Comparison of ENCODE assay signal across 21 cellular contexts in the genomic region with DNA sequence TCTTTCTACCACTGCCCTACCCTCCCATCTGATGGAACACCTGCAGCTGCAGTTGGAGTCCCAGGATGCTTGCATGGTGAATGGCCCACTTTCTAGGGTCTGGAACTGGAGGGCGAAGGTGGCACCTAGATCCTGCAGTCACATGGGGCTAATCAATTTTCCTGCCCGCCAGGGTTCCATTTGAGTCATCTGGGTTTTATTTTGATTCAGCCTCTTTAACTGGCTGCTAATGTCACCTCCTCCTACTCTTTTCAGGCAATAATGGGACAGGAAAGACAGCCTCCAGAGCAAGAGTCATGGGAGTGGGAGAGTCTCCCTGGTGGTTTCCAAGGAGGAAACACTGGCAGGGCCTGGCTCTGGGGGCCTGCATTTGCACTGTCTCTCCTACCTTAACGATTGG. TPM values are rescaled to one million over a fixed set of nuclear protein-coding genes. Genes with fewer than 3 reads are reported as not detected.
DNase-seq lines count a peak whose midpoint lies in the region; ATAC-seq and TF ChIP-seq lines count a peak whose summit lies in the region.
"Had no signal": no experiment of that assay in that cellular context is flagged by ENCODE, and none has a peak within 500 bp of the region (broad histone marks: within the 10 kb centered on the region; RNA-seq: fewer than 3 reads in every experiment).

No MANE protein-coding gene starts in this region.

- no CpG with 5 or more reads among the region's 3 CpGs for WGBS in mesendoderm (ENCODE audit: extremely low coverage, insufficient coverage, low lambda C conversion rate)

- H3K4me3 ChIP-seq in Caco-2 (ENCODE audit: low read depth, low read length) (no peak overlapping the region), HEK293 (ENCODE audit: low read depth, low read length) (no peak overlapping the region), mesendoderm (ENCODE audit: low read length) (no peak overlapping the region)
- H3K4me3 ChIP-seq: GM23248 had no signal

- H3K4me1 Mint-ChIP-seq in Caco-2 (ENCODE audit: low read depth, unreplicated experiment) (peaks cover 16% of the 10 kb centered on the region), neural crest cell (peaks cover 28% of the 10 kb centered on the region)

- no peak overlapping the region for H3K23ac ChIP-seq in mesendoderm (ENCODE audit: low read length)

- peaks cover 58% of the 10 kb centered on the region for H3K36me3 Mint-ChIP-seq in Caco-2 (ENCODE audit: insufficient read depth, unreplicated experiment)
- peaks cover 10% of the 10 kb centered on the region for H3K36me3 Mint-ChIP-seq in neural crest cell (ENCODE audit: low read depth)

- no peak overlapping the region for H4K8ac ChIP-seq in mesendoderm (ENCODE audit: low read depth, low read length)

- ATAC-seq in GM19455 (IDR thresholded peaks at IDR 0.05; ENCODE audit: unreplicated experiment), result no peak

- H3K9me3 ChIP-seq in Caco-2 (no peaks in the 10 kb centered on the region), HEK293 (ENCODE audit: control insufficient read depth, insufficient read depth, low read depth, low read length) (no peaks in the 10 kb centered on the region)

- H3K9me3 Mint-ChIP-seq in Caco-2 (ENCODE audit: unreplicated experiment) (no peaks in the 10 kb centered on the region), neural crest cell (no peaks in the 10 kb centered on the region)
- H3K9me3 Mint-ChIP-seq: HFFc6 had no signal

- H3K27me3 ChIP-seq in Caco-2 (replicated peaks; ENCODE audit: control insufficient read depth, insufficient read depth, low read length) (no peaks in the 10 kb centered on the region), mesendoderm (ENCODE audit: insufficient read depth, low read length, poor library complexity) (no peaks in the 10 kb centered on the region)

- no peaks in the 10 kb centered on the region for H3K27me3 Mint-ChIP-seq in Caco-2 (ENCODE audit: insufficient read depth, unreplicated experiment)
- peaks cover 2% of the 10 kb centered on the region for H3K27me3 Mint-ChIP-seq in neural crest cell (ENCODE audit: low read depth)

- H3K27ac Mint-ChIP-seq in Caco-2 (ENCODE audit: unreplicated experiment) (peak overlapping the region; percentile 2), neural crest cell (ENCODE audit: unreplicated experiment) (no peak overlapping the region)
- H3K27ac Mint-ChIP-seq: CD14-positive monocyte, HFFc6 had no signal

- no peak overlapping the region for H3K4me2 ChIP-seq in mesendoderm (ENCODE audit: low read length)

- no peak overlapping the region for H3K18ac ChIP-seq in mesendoderm (ENCODE audit: low read length)

- H3K79me1 ChIP-seq in mesendoderm (ENCODE audit: low read length), result no peaks in the 10 kb centered on the region

- no peak overlapping the region for H3K4ac ChIP-seq in mesendoderm (ENCODE audit: low read depth, low read length)

- H2BK5ac ChIP-seq in mesendoderm (ENCODE audit: low read length), result no peak overlapping the region

- H3K56ac ChIP-seq in mesendoderm (ENCODE audit: low read length), result no peak overlapping the region

- H2BK15ac ChIP-seq in mesendoderm (replicated peaks; ENCODE audit: low read depth), result no peak overlapping the region

- DNase-seq in activated effector memory CD4-positive, alpha-beta T cell treated with anti-CD3 and anti-CD28 coated beads, Interleukin-2, amount 50 U/mL, for 16 hours, result peak; percentile 53
- no peak for DNase-seq in activated effector memory CD4-positive, alpha-beta T cell treated with Interleukin-2 at 50 U/mL for 16 hours
- DNase-seq in Caco-2, result no peak
- no peak for DNase-seq in neural crest cell (ENCODE audit: low read depth, low spot score)
- DNase-seq in mesendoderm, result no peak
- DNase-seq: ACHN, COR-L47, GF-D8, GM23248, HFFc6, KG1, NCI-H1105 treated with DMSO at 0.1 percent for 48 hours, NCI-H1694, NCI-H2081 treated with DMSO at 0.1 percent for 48 hours, NCI-H774, Right ventricle myocardium superior had no signal

- no TSS peak for BruUV-seq in Caco-2 (replicated peaks; lab: Mats Ljungman, UMichigan)

- no peak overlapping the region for H4K5ac ChIP-seq in mesendoderm (ENCODE audit: low read length)

- H3K27ac ChIP-seq in HEK293 (ENCODE audit: extremely low read depth, low read depth, low read length) (no peak overlapping the region), mesendoderm (ENCODE audit: low read depth, low read length) (no peak overlapping the region)
- H3K27ac ChIP-seq: GM23248 had no signal

- no peak overlapping the region for H2AK5ac ChIP-seq in mesendoderm (ENCODE audit: low read length)

- CTCF ChIA-PET in Caco-2 (lab: Charles Lee), result interaction anchor here (1.5 kb wide), 1 partner anchor 10 kb away, joined by 5 read pairs; no protein-coding TSS in a partner anchor
- CTCF ChIA-PET in HEK293 (lab: Yijun Ruan, JAX), result interaction anchor here (1.6 kb wide), 1 partner anchor 23 kb away, joined by 3 read pairs; no protein-coding TSS in a partner anchor

- no peak overlapping the region for H2BK120ac ChIP-seq in mesendoderm (ENCODE audit: low read depth, low read length)

- no peaks in the 10 kb centered on the region for H3K79me2 ChIP-seq in mesendoderm (ENCODE audit: control insufficient read depth, insufficient read depth, low read length)

- no peak for TF ChIP-seq CTCF in Caco-2 (IDR thresholded peaks at IDR 0.05; ENCODE audit: insufficient read depth in 1 of 2, low read depth in 1 of 2, low read length in 1 of 2, severe bottlenecking in 1 of 2, unreplicated experiment in 1 of 2)
- no peak for TF ChIP-seq CTCF in HEK293 (tag by site-specific recombination; IDR thresholded peaks at IDR 0.05)
- no peak for TF ChIP-seq CTCF in neural crest cell (conservative IDR thresholded peaks at IDR 0.05)

- no peak overlapping the region for H3K4me3 Mint-ChIP-seq in Caco-2 (ENCODE audit: unreplicated experiment)
- peak overlapping the region; percentile 58 for H3K4me3 Mint-ChIP-seq in neural crest cell
- H3K4me3 Mint-ChIP-seq: CD14-positive monocyte, HFFc6 had no signal

- POLR2A ChIA-PET in Caco-2 (lab: Charles Lee), result no interaction called here
- POLR2A ChIA-PET in HEK293 (lab: Yijun Ruan, JAX), result interaction anchor here (3.5 kb wide), 1 partner anchor 40 kb away, joined by 18 read pairs; the partner anchor contains the start of gene KPNB1

- no peak overlapping the region for H3K9ac ChIP-seq in mesendoderm (ENCODE audit: low read length)
- H3K9ac ChIP-seq: GM23248 had no signal

- H3K36me3 ChIP-seq in Caco-2 (ENCODE audit: control insufficient read depth, insufficient read depth, low read length), result no peaks in the 10 kb centered on the region
- peaks cover 0 to 18% of the 10 kb centered on the region in 2 experiments; a peak in 1 of 3 replicates for H3K36me3 ChIP-seq in HEK293 (ENCODE audit: control insufficient read depth in 2 of 2, insufficient read depth in 1 of 2, low read length in 2 of 2)
- no peaks in the 10 kb centered on the region for H3K36me3 ChIP-seq in mesendoderm (ENCODE audit: control insufficient read depth, insufficient read depth, low read length)

- H3K4me1 ChIP-seq in Caco-2, result peaks cover 14% of the 10 kb centered on the region
- peaks cover 12% of the 10 kb centered on the region for H3K4me1 ChIP-seq in HEK293 (ENCODE audit: control insufficient read depth, insufficient read depth, low read length)
- peaks cover 7% of the 10 kb centered on the region for H3K4me1 ChIP-seq in mesendoderm (ENCODE audit: control insufficient read depth, low read depth, low read length)

- intact Hi-C loops in Caco-2 (cut with micrococcal nuclease; ENCODE audit: unreplicated experiment), result no loop called here

TF ChIP-seq in HEK293, 187 proteins besides CTCF, POLR2A, EP300 and RAD21:
- TF ChIP-seq EGR2 (tag by site-specific recombination; IDR thresholded peaks at IDR 0.05; ENCODE audit: low read depth), result peak; percentile 78
- peak; percentile 85 for TF ChIP-seq ZFHX2 (tag by site-specific recombination; conservative IDR thresholded peaks at IDR 0.05)
- no peak for TF ChIP-seq ZNF677 (tag by site-specific recombination; IDR thresholded peaks at IDR 0.05)

RNA-seq across cellular contexts. Expression of gene TBKBP1, which starts 3.8 kb away (rescaled TPM):
- total RNA-seq in Caco-2 (2022), result 27.4 and 30.4 TPM in 2 replicates
- total RNA-seq in neural crest cell, result 18.3 and 22.1 TPM in 2 replicates
- polyA plus RNA-seq in mesendoderm (2013, experiment 1 of 2), result 8.1 TPM
- 7.0 TPM for polyA plus RNA-seq in mesendoderm (2013, experiment 2 of 2)

RNA-seq across cellular contexts. Expression of gene KPNB1, which starts 40.4 kb away (rescaled TPM):
- total RNA-seq in Caco-2 (2022) (967 and 1,072 TPM in 2 replicates), neural crest cell (642 and 671 TPM in 2 replicates)
- polyA plus RNA-seq in mesendoderm (2013, experiment 1 of 2), result 345 TPM
- 347 TPM for polyA plus RNA-seq in mesendoderm (2013, experiment 2 of 2)

RNA-seq across cellular contexts. Expression of gene TBX21, which starts 42.9 kb away (rescaled TPM):
- total RNA-seq in Caco-2 (2022) (not detected in 2 replicates), neural crest cell (not detected in 2 replicates)
- polyA plus RNA-seq in mesendoderm (2013, experiment 1 of 2), result 0.01 TPM
- 0.04 TPM for polyA plus RNA-seq in mesendoderm (2013, experiment 2 of 2)
- total RNA-seq: GM23248, HFFc6, NCI-H460, OCI-LY7 had no signal
- polyA plus RNA-seq: GM23248 had no signal
